ENCODE assay signal across 8 cellular contexts in genomic region chr2:237691200-237691907, GRCh38.
DNase-seq lines count a peak whose midpoint lies in the region; ATAC-seq and TF ChIP-seq lines count a peak whose summit lies in the region.

No MANE protein-coding gene starts in this region.

- peaks cover 10% of the 10 kb centered on the region for H3K27me3 Mint-ChIP-seq in progenitor cell of endocrine pancreas

- intact Hi-C loops in Right ventricle myocardium superior (cut with DNase I) (no loop called here), left ventricle myocardium superior (cut with micrococcal nuclease) (no loop called here)

- no peaks in the 10 kb centered on the region for H3K9me3 Mint-ChIP-seq in progenitor cell of endocrine pancreas (ENCODE audit: low read depth)

- no peak overlapping the region for H3K27ac Mint-ChIP-seq in progenitor cell of endocrine pancreas

- ATAC-seq in Right ventricle myocardium superior (ENCODE audit: poor library complexity), result peak; percentile 2
- ATAC-seq in left ventricle myocardium superior, result no peak
- peak; percentile 35 for ATAC-seq in HG03139 (IDR thresholded peaks at IDR 0.05; ENCODE audit: unreplicated experiment)

- DNase-seq in Right ventricle myocardium superior (no peak), left ventricle myocardium superior (no peak), fibroblast of villous mesenchyme (ENCODE audit: low read depth) (peak; percentile 51), progenitor cell of endocrine pancreas (ENCODE audit: low spot score, unreplicated experiment) (peak; percentile 32), NOMO-1 (lab: John Stamatoyannopoulos, UW; ENCODE audit: unreplicated experiment in 2 of 2) (no peak), AG08396 (ENCODE audit: low spot score) (no peak)

- peak overlapping the region; percentile 72 for H3K4me3 Mint-ChIP-seq in progenitor cell of endocrine pancreas (ENCODE audit: low read depth)

- no peaks in the 10 kb centered on the region for H3K36me3 Mint-ChIP-seq in progenitor cell of endocrine pancreas (ENCODE audit: insufficient read depth)

- TF ChIP-seq CTCF in WI38 (IDR thresholded peaks at IDR 0.05; ENCODE audit: low read depth, low read length) (no peak), fibroblast of villous mesenchyme (IDR thresholded peaks at IDR 0.05; ENCODE audit: insufficient read depth, low read depth, low read length) (no peak), progenitor cell of endocrine pancreas (IDR thresholded peaks at IDR 0.05; ENCODE audit: unreplicated experiment) (no peak)

- H3K4me3 ChIP-seq in WI38 (ENCODE audit: low read depth, low read length), result peak overlapping the region; percentile 70
- H3K4me3 ChIP-seq in fibroblast of villous mesenchyme (ENCODE audit: low read depth, low read length), result peak overlapping the region; percentile 79

- peaks cover 28% of the 10 kb centered on the region for H3K4me1 Mint-ChIP-seq in progenitor cell of endocrine pancreas (ENCODE audit: low read depth)

Comparison
In these comparisons a context has a peak if more than half of its experiments do, and no peak if none do; other contexts are left out.
1. DNase-seq: peak in fibroblast of villous mesenchyme (single experiment) and progenitor cell of endocrine pancreas (single experiment); none in Right ventricle myocardium superior (single experiment), left ventricle myocardium superior (single experiment), NOMO-1 (0 of 2) and AG08396 (single experiment).